In genomic region chr7:30729642-30730041, GRCh38 we compare ENCODE assay signal across 18 cellular contexts. TPM values are rescaled to one million over a fixed set of nuclear protein-coding genes. Genes with fewer than 3 reads are reported as not detected.
A peak's percentile ranks its signal among the peaks of the same experiment; 100 is the strongest.
DNase-seq lines count a peak whose midpoint lies in the region; ATAC-seq, FAIRE-seq and TF ChIP-seq lines count a peak whose summit lies in the region.
"Had no signal": no experiment of that assay in that cellular context is flagged by ENCODE, and none has a peak within 500 bp of the region (broad histone marks: within the 10 kb centered on the region; RNA-seq: fewer than 3 reads in every experiment).

No MANE protein-coding gene starts in this region.

- H3K36me3 ChIP-seq in osteoblast (ENCODE audit: insufficient read depth, low read length) = no peaks in the 10 kb centered on the region
- H3K36me3 ChIP-seq: BLaER1 had no signal

- H3K27ac Mint-ChIP-seq in activated naive CD8-positive, alpha-beta T cell treated with anti-CD3 and anti-CD28 coated beads, Interleukin-2, amount 50 U/mL, for 24 hours = peak overlapping the region; percentile 15
- H3K27ac Mint-ChIP-seq in activated naive CD8-positive, alpha-beta T cell treated with anti-CD3 and anti-CD28 coated beads for 36 hours = no peak overlapping the region
- H3K27ac Mint-ChIP-seq in glutamatergic neuron (ENCODE audit: unreplicated experiment) = peak overlapping the region; percentile 28
- no peak overlapping the region for H3K27ac Mint-ChIP-seq in activated CD4-positive, alpha-beta T cell treated with anti-CD3 and anti-CD28 coated beads, Interleukin-2, amount 10 ng/mL, durations not matched to agents 7 days and 5 days

- H3K4me1 ChIP-seq in osteoblast (ENCODE audit: insufficient read depth, low read length) = no peaks in the 10 kb centered on the region

- TF ChIP-seq CTCF in glutamatergic neuron (IDR thresholded peaks at IDR 0.05; ENCODE audit: partially characterized antibody, unreplicated experiment) = no peak
- no peak for TF ChIP-seq CTCF in osteoblast (IDR thresholded peaks at IDR 0.05; ENCODE audit: extremely low read depth, low read depth, low read length)

- no peaks in the 10 kb centered on the region for H3K79me2 ChIP-seq in osteoblast (ENCODE audit: insufficient read depth, low read length)

- H3K4me1 Mint-ChIP-seq in activated naive CD8-positive, alpha-beta T cell treated with anti-CD3 and anti-CD28 coated beads, Interleukin-2, amount 50 U/mL, for 24 hours = peaks cover 37% of the 10 kb centered on the region
- peaks cover 62% of the 10 kb centered on the region for H3K4me1 Mint-ChIP-seq in activated naive CD8-positive, alpha-beta T cell treated with anti-CD3 and anti-CD28 coated beads for 36 hours
- H3K4me1 Mint-ChIP-seq in glutamatergic neuron (ENCODE audit: low read depth, unreplicated experiment) = peaks cover 51% of the 10 kb centered on the region
- H3K4me1 Mint-ChIP-seq in activated CD4-positive, alpha-beta T cell treated with anti-CD3 and anti-CD28 coated beads, Interleukin-2, amount 10 ng/mL, durations not matched to agents 7 days and 5 days = peaks cover 73% of the 10 kb centered on the region

- H3K27me3 Mint-ChIP-seq in activated naive CD8-positive, alpha-beta T cell treated with anti-CD3 and anti-CD28 coated beads, Interleukin-2, amount 50 U/mL, for 24 hours = no peaks in the 10 kb centered on the region
- H3K27me3 Mint-ChIP-seq in activated naive CD8-positive, alpha-beta T cell treated with anti-CD3 and anti-CD28 coated beads for 36 hours = no peaks in the 10 kb centered on the region
- H3K27me3 Mint-ChIP-seq in glutamatergic neuron (ENCODE audit: unreplicated experiment) = peaks cover 20% of the 10 kb centered on the region
- H3K27me3 Mint-ChIP-seq in activated CD4-positive, alpha-beta T cell treated with anti-CD3 and anti-CD28 coated beads, Interleukin-2, amount 10 ng/mL, durations not matched to agents 7 days and 5 days = no peaks in the 10 kb centered on the region

- no peak overlapping the region for H2AFZ ChIP-seq in osteoblast (ENCODE audit: low read length)

- FAIRE-seq in frontal cortex (lab: Jason Lieb, UNC) = no peak
- FAIRE-seq: GM12878, GM18507, H54 had no signal

- CTCF ChIA-PET in activated CD4-positive, alpha-beta T cell treated with anti-CD3 and anti-CD28 coated beads, Interleukin-2, amount 10 ng/mL, durations not matched to agents 7 days and 5 days (lab: Charles Lee) = interaction anchor here (0.8 to 2.0 kb wide), 3 partner anchors 10 to 21 kb away, joined by 4 to 12 read pairs (median 5); no protein-coding TSS in a partner anchor

- H4K20me1 ChIP-seq in osteoblast (ENCODE audit: insufficient read depth, low read length) = no peaks in the 10 kb centered on the region
- H4K20me1 ChIP-seq: BLaER1 had no signal

- no peaks in the 10 kb centered on the region for H3K9me3 ChIP-seq in osteoblast (ENCODE audit: low read depth, low read length)
- H3K9me3 ChIP-seq: BLaER1 had no signal

- H3K4me2 ChIP-seq in osteoblast (ENCODE audit: insufficient read depth, low read length) = no peak overlapping the region
- H3K4me2 ChIP-seq: BLaER1 had no signal

- H3K4me3 ChIP-seq in osteoblast (ENCODE audit: insufficient read depth, low read length) = no peak overlapping the region
- H3K4me3 ChIP-seq: BLaER1, GM12878 had no signal

- POLR2A ChIA-PET in activated CD4-positive, alpha-beta T cell treated with anti-CD3 and anti-CD28 coated beads, Interleukin-2, amount 10 ng/mL, durations not matched to agents 7 days and 5 days (lab: Charles Lee) = no interaction called here

- no peaks in the 10 kb centered on the region for H3K36me3 Mint-ChIP-seq in activated naive CD8-positive, alpha-beta T cell treated with anti-CD3 and anti-CD28 coated beads, Interleukin-2, amount 50 U/mL, for 24 hours (ENCODE audit: low read depth)
- peaks cover 4% of the 10 kb centered on the region for H3K36me3 Mint-ChIP-seq in activated naive CD8-positive, alpha-beta T cell treated with anti-CD3 and anti-CD28 coated beads for 36 hours
- H3K36me3 Mint-ChIP-seq in glutamatergic neuron (ENCODE audit: unreplicated experiment) = peaks cover 4% of the 10 kb centered on the region
- peaks cover 20% of the 10 kb centered on the region for H3K36me3 Mint-ChIP-seq in activated CD4-positive, alpha-beta T cell treated with anti-CD3 and anti-CD28 coated beads, Interleukin-2, amount 10 ng/mL, durations not matched to agents 7 days and 5 days (ENCODE audit: low read depth)

- peaks cover 40% of the 10 kb centered on the region for H3K27me3 ChIP-seq in osteoblast (ENCODE audit: insufficient read depth, low read length)
- H3K27me3 ChIP-seq: BLaER1 had no signal

- no peak for DNase-seq in activated naive CD8-positive, alpha-beta T cell treated with anti-CD3 and anti-CD28 coated beads, Interleukin-2, amount 50 U/mL, for 24 hours
- no peak for DNase-seq in activated naive CD8-positive, alpha-beta T cell treated with anti-CD3 and anti-CD28 coated beads for 36 hours
- no peak for DNase-seq in glutamatergic neuron
- peak; percentile 48 for DNase-seq in osteoblast (ENCODE audit: insufficient read length, low spot score, missing footprints)
- no peak for DNase-seq in dermis blood vessel endothelial cell
- DNase-seq in frontal cortex (ENCODE audit: low spot score in 2 of 2) = no peak
- DNase-seq in activated CD4-positive, alpha-beta T cell treated with anti-CD3 and anti-CD28 coated beads, Interleukin-2, amount 10 ng/mL, durations not matched to agents 7 days and 5 days = no peak
- DNase-seq: AML-193, DMS 273 treated with DMSO at 0.1 percent for 48 hours, DMS79 had no signal

- H3K27ac ChIP-seq in osteoblast (ENCODE audit: low read depth, low read length) = no peak overlapping the region
- H3K27ac ChIP-seq: 22Rv1, BLaER1, HL-60 had no signal

- no peak for ATAC-seq in activated naive CD8-positive, alpha-beta T cell treated with anti-CD3 and anti-CD28 coated beads, Interleukin-2, amount 50 U/mL, for 24 hours
- ATAC-seq: GM12878, HCT116 had no signal

- H3K4me3 Mint-ChIP-seq in activated naive CD8-positive, alpha-beta T cell treated with anti-CD3 and anti-CD28 coated beads, Interleukin-2, amount 50 U/mL, for 24 hours = no peak overlapping the region
- no peak overlapping the region for H3K4me3 Mint-ChIP-seq in activated naive CD8-positive, alpha-beta T cell treated with anti-CD3 and anti-CD28 coated beads for 36 hours
- H3K4me3 Mint-ChIP-seq in glutamatergic neuron (ENCODE audit: unreplicated experiment) = no peak overlapping the region
- no peak overlapping the region for H3K4me3 Mint-ChIP-seq in activated CD4-positive, alpha-beta T cell treated with anti-CD3 and anti-CD28 coated beads, Interleukin-2, amount 10 ng/mL, durations not matched to agents 7 days and 5 days

- H3K9me3 Mint-ChIP-seq in activated naive CD8-positive, alpha-beta T cell treated with anti-CD3 and anti-CD28 coated beads, Interleukin-2, amount 50 U/mL, for 24 hours = no peaks in the 10 kb centered on the region
- no peaks in the 10 kb centered on the region for H3K9me3 Mint-ChIP-seq in activated naive CD8-positive, alpha-beta T cell treated with anti-CD3 and anti-CD28 coated beads for 36 hours
- peaks cover 11% of the 10 kb centered on the region for H3K9me3 Mint-ChIP-seq in glutamatergic neuron (ENCODE audit: unreplicated experiment)
- H3K9me3 Mint-ChIP-seq in activated CD4-positive, alpha-beta T cell treated with anti-CD3 and anti-CD28 coated beads, Interleukin-2, amount 10 ng/mL, durations not matched to agents 7 days and 5 days = no peaks in the 10 kb centered on the region

RNA-seq across cellular contexts. Expression of gene INMT, which starts 22.3 kb away (rescaled TPM):
- under 1 TPM in 1 of 2 experiments, not detected in 1; 0.08 TPM for total RNA-seq in activated naive CD8-positive, alpha-beta T cell treated with anti-CD3 and anti-CD28 coated beads for 36 hours
- total RNA-seq in glutamatergic neuron (ENCODE audit: unreplicated experiment) (1.7 TPM), osteoblast (0.72 and 1.5 TPM in 2 replicates), dermis blood vessel endothelial cell (0.05 TPM in 1 of 2 replicates, not detected in the other), frontal cortex (0.41 TPM)
- total RNA-seq in activated CD4-positive, alpha-beta T cell treated with anti-CD3 and anti-CD28 coated beads, Interleukin-2, amount 10 ng/mL, durations not matched to agents 7 days and 5 days = 1 to 10 TPM; 1.3 to 2.5 TPM

RNA-seq across cellular contexts. Expression of gene MINDY4, which starts 41.6 kb away (rescaled TPM):
- 1 to 10 TPM; 1.6 to 2.0 TPM for total RNA-seq in activated naive CD8-positive, alpha-beta T cell treated with anti-CD3 and anti-CD28 coated beads for 36 hours
- total RNA-seq in glutamatergic neuron (ENCODE audit: unreplicated experiment) (2.3 TPM), osteoblast (8.5 and 10.5 TPM in 2 replicates), dermis blood vessel endothelial cell (2.7 and 6.1 TPM in 2 replicates), frontal cortex (2.4 TPM)
- total RNA-seq in activated CD4-positive, alpha-beta T cell treated with anti-CD3 and anti-CD28 coated beads, Interleukin-2, amount 10 ng/mL, durations not matched to agents 7 days and 5 days = 1 to 10 TPM; 1.3 to 1.8 TPM

RNA-seq across cellular contexts. Expression of gene CRHR2, which starts 47.4 kb away (rescaled TPM):
- total RNA-seq in activated naive CD8-positive, alpha-beta T cell treated with anti-CD3 and anti-CD28 coated beads for 36 hours = not detected
- 2.4 TPM for total RNA-seq in glutamatergic neuron (ENCODE audit: unreplicated experiment)
- not detected in 2 replicates for total RNA-seq in osteoblast
- total RNA-seq in dermis blood vessel endothelial cell = not detected in 2 replicates
- 0.41 TPM for total RNA-seq in frontal cortex
- not detected for total RNA-seq in activated CD4-positive, alpha-beta T cell treated with anti-CD3 and anti-CD28 coated beads, Interleukin-2, amount 10 ng/mL, durations not matched to agents 7 days and 5 days
- total RNA-seq: G401, GM12878 had no signal

Comparison
In these comparisons a context has a peak if more than half of its experiments do, and no peak if none do; other contexts are left out.
1. H3K27ac Mint-ChIP-seq: peak in activated naive CD8-positive, alpha-beta T cell treated with anti-CD3 and anti-CD28 coated beads, Interleukin-2, amount 50 U/mL, for 24 hours (single experiment) and glutamatergic neuron (single experiment); none in activated naive CD8-positive, alpha-beta T cell treated with anti-CD3 and anti-CD28 coated beads for 36 hours (single experiment) and activated CD4-positive, alpha-beta T cell treated with anti-CD3 and anti-CD28 coated beads, Interleukin-2, amount 10 ng/mL, durations not matched to agents 7 days and 5 days (single experiment).